Comparison of ENCODE assay signal across 15 cellular contexts in genomic region chr4:87030124-87030523, GRCh38.
A peak's percentile ranks its signal among the peaks of the same experiment; 100 is the strongest.
DNase-seq lines count a peak whose midpoint lies in the region; ATAC-seq, FAIRE-seq and TF ChIP-seq lines count a peak whose summit lies in the region.
"Had no signal": no experiment of that assay in that cellular context is flagged by ENCODE, and none has a peak within 500 bp of the region (broad histone marks: within the 10 kb centered on the region; RNA-seq: fewer than 3 reads in every experiment).

No MANE protein-coding gene starts in this region.

- no peak for ATAC-seq in GM19324 (IDR thresholded peaks at IDR 0.05; ENCODE audit: low FRiP score, unreplicated experiment)

- no peak for TF ChIP-seq CTCF in nephron (IDR thresholded peaks at IDR 0.05; ENCODE audit: unreplicated experiment in 3 of 3)
- TF ChIP-seq CTCF in testis (IDR thresholded peaks at IDR 0.05): no peak

- intact Hi-C loops in testis (cut with DNase I; ENCODE audit: low total_unique reads): no loop called here

- DNase-seq in activated T-cell treated with anti-CD3 and anti-CD28 coated beads, Interleukin-2, amount 50 U/mL, for 24 hours: no peak
- no peak for DNase-seq in activated T-cell treated with anti-CD3 and anti-CD28 coated beads, Interleukin-2, amount 50 U/mL, for 48 hours
- DNase-seq in testis: no peak
- DNase-seq in SW480 (ENCODE audit: low spot score): no peak
- DNase-seq in GM12892 (ENCODE audit: insufficient read length): no peak
- DNase-seq: activated B cell treated with CpG ODN at 0.5 μM for 24 hours; activated naive CD4-positive, alpha-beta T cell treated with anti-CD3 and anti-CD28 coated beads for 36 hours; DND-41; RPMI8226 had no signal

- TF ChIP-seq POLR2A in testis (IDR thresholded peaks at IDR 0.05) (no peak), GM12892 (IDR thresholded peaks at IDR 0.05; ENCODE audit: low read depth, low read length) (no peak)

- no peak overlapping the region for H3K4me3 Mint-ChIP-seq in activated T-cell treated with anti-CD3 and anti-CD28 coated beads, Interleukin-2, amount 50 U/mL, for 24 hours
- peak overlapping the region in 1 of 3 experiments; percentile 20 for H3K4me3 Mint-ChIP-seq in nephron
- H3K4me3 Mint-ChIP-seq: activated B cell treated with CpG ODN at 0.5 μM for 24 hours; activated naive CD4-positive, alpha-beta T cell treated with anti-CD3 and anti-CD28 coated beads for 36 hours had no signal

- H3K36me3 Mint-ChIP-seq in activated T-cell treated with anti-CD3 and anti-CD28 coated beads, Interleukin-2, amount 50 U/mL, for 24 hours (ENCODE audit: low read depth): peaks cover 14% of the 10 kb centered on the region
- no peaks in the 10 kb centered on the region for H3K36me3 Mint-ChIP-seq in nephron (ENCODE audit: low read depth)

- H3K27ac ChIP-seq in ectodermal cell (ENCODE audit: insufficient read depth, low read depth, low read length, poor library complexity, severe bottlenecking) (peak overlapping the region; percentile 58), testis (peak overlapping the region; percentile 81 to 89)
- H3K27ac ChIP-seq: HL-60, KMS-11 had no signal

- H3K4me3 ChIP-seq in ectodermal cell (ENCODE audit: insufficient read depth, low read depth, low read length): no peak overlapping the region
- no peak overlapping the region for H3K4me3 ChIP-seq in testis

- H3K36me3 ChIP-seq in ectodermal cell (ENCODE audit: control insufficient read depth, insufficient read depth, low read length) (no peaks in the 10 kb centered on the region), testis (ENCODE audit: low read depth, missing control alignments) (no peaks in the 10 kb centered on the region)

- WGBS in ectodermal cell, 2 experiments: 86 to 91% methylated on average over 3 of the region's 4 CpGs
- WGBS in testis, 2 donors: 56 to 58% methylated on average over 4 of the region's 4 CpGs

- peaks cover 19% of the 10 kb centered on the region for H3K4me1 Mint-ChIP-seq in activated T-cell treated with anti-CD3 and anti-CD28 coated beads, Interleukin-2, amount 50 U/mL, for 24 hours (ENCODE audit: low read depth)
- peaks cover 17% of the 10 kb centered on the region for H3K4me1 Mint-ChIP-seq in nephron

- H3K27me3 ChIP-seq in ectodermal cell (ENCODE audit: control insufficient read depth, insufficient read depth, low read length, poor library complexity, severe bottlenecking) (no peaks in the 10 kb centered on the region), testis (no peaks in the 10 kb centered on the region)

- no peak for FAIRE-seq in GM12892 (lab: Jason Lieb, UNC)
- FAIRE-seq: bronchial epithelial cell had no signal

- peaks cover 62% of the 10 kb centered on the region for H3K4me1 ChIP-seq in ectodermal cell (ENCODE audit: control insufficient read depth, insufficient read depth, low read length)
- peaks cover 90% of the 10 kb centered on the region for H3K4me1 ChIP-seq in testis

- no peaks in the 10 kb centered on the region for H3K9me3 Mint-ChIP-seq in activated T-cell treated with anti-CD3 and anti-CD28 coated beads, Interleukin-2, amount 50 U/mL, for 24 hours
- no peaks in the 10 kb centered on the region for H3K9me3 Mint-ChIP-seq in nephron
- H3K9me3 Mint-ChIP-seq: activated B cell treated with CpG ODN at 0.5 μM for 24 hours; activated naive CD4-positive, alpha-beta T cell treated with anti-CD3 and anti-CD28 coated beads for 36 hours had no signal

- peak overlapping the region; percentile 3 for H3K27ac Mint-ChIP-seq in activated T-cell treated with anti-CD3 and anti-CD28 coated beads, Interleukin-2, amount 50 U/mL, for 24 hours
- H3K27ac Mint-ChIP-seq in nephron: peak overlapping the region in 2 of 3 experiments; percentile 31 to 42
- H3K27ac Mint-ChIP-seq: activated naive CD4-positive, alpha-beta T cell treated with anti-CD3 and anti-CD28 coated beads for 36 hours had no signal

- H3K27me3 Mint-ChIP-seq in activated T-cell treated with anti-CD3 and anti-CD28 coated beads, Interleukin-2, amount 50 U/mL, for 24 hours: no peaks in the 10 kb centered on the region
- H3K27me3 Mint-ChIP-seq in nephron (ENCODE audit: low read depth): no peaks in the 10 kb centered on the region
- H3K27me3 Mint-ChIP-seq: activated B cell treated with CpG ODN at 0.5 μM for 24 hours had no signal

- H3K9me3 ChIP-seq in ectodermal cell (ENCODE audit: control insufficient read depth, low read length): no peaks in the 10 kb centered on the region
- no peaks in the 10 kb centered on the region for H3K9me3 ChIP-seq in testis
